In genomic region chr15:90379263-90379662, GRCh38 we compare ENCODE assay signal across 2 cellular contexts.
TF ChIP-seq lines count a peak whose summit lies in the region.

No MANE protein-coding gene starts in this region.

TF ChIP-seq in HEK293, 187 proteins besides CTCF, POLR2A, EP300 and RAD21:
- TF ChIP-seq, protein P1, sequence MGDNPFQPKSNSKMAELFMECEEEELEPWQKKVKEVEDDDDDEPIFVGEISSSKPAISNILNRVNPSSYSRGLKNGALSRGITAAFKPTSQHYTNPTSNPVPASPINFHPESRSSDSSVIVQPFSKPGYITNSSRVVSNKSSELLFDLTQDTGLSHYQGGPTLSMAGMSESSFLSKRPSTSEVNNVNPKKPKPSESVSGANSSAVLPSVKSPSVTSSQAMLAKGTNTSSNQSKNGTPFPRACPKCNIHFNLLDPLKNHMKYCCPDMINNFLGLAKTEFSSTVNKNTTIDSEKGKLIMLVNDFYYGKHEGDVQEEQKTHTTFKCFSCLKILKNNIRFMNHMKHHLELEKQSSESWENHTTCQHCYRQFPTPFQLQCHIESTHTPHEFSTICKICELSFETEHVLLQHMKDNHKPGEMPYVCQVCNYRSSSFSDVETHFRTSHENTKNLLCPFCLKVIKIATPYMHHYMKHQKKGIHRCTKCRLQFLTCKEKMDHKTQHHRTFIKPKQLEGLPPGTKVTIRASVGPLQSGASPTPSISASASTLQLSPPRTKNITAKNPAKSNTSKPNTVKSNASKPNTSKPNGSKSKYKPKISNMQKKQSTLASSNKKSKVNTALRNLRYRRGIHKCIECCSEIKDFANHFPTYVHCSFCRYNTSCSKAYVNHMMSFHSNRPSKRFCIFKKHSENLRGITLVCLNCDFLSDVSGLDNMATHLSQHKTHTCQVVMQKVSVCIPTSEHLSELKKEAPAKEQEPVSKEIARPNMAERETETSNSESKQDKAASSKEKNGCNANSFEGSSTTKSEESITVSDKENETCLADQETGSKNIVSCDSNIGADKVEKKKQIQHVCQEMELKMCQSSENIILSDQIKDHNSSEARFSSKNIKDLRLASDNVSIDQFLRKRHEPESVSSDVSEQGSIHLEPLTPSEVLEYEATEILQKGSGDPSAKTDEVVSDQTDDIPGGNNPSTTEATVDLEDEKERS (tag by site-specific recombination; IDR thresholded peaks at IDR 0.05), result peak; percentile 66; the same call in 1 of the 2 replicates
- peak; percentile 14; the same call in 1 of the 2 replicates for TF ChIP-seq ZNF585B (tag by site-specific recombination; IDR thresholded peaks at IDR 0.05)
- TF ChIP-seq ZNF777 (tag by site-specific recombination; IDR thresholded peaks at IDR 0.05; ENCODE audit: borderline replicate concordance), result no peak

TF ChIP-seq in GM12878, 131 proteins besides CTCF, POLR2A, EP300 and RAD21:
- peak; percentile 73; the same call in 1 of the 2 replicates for TF ChIP-seq CBX5 (IDR thresholded peaks at IDR 0.05; ENCODE audit: low read depth)
- TF ChIP-seq, protein P2, sequence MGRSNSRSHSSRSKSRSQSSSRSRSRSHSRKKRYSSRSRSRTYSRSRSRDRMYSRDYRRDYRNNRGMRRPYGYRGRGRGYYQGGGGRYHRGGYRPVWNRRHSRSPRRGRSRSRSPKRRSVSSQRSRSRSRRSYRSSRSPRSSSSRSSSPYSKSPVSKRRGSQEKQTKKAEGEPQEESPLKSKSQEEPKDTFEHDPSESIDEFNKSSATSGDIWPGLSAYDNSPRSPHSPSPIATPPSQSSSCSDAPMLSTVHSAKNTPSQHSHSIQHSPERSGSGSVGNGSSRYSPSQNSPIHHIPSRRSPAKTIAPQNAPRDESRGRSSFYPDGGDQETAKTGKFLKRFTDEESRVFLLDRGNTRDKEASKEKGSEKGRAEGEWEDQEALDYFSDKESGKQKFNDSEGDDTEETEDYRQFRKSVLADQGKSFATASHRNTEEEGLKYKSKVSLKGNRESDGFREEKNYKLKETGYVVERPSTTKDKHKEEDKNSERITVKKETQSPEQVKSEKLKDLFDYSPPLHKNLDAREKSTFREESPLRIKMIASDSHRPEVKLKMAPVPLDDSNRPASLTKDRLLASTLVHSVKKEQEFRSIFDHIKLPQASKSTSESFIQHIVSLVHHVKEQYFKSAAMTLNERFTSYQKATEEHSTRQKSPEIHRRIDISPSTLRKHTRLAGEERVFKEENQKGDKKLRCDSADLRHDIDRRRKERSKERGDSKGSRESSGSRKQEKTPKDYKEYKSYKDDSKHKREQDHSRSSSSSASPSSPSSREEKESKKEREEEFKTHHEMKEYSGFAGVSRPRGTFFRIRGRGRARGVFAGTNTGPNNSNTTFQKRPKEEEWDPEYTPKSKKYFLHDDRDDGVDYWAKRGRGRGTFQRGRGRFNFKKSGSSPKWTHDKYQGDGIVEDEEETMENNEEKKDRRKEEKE (IDR thresholded peaks at IDR 0.05), result no peak
